In the genomic region with DNA sequence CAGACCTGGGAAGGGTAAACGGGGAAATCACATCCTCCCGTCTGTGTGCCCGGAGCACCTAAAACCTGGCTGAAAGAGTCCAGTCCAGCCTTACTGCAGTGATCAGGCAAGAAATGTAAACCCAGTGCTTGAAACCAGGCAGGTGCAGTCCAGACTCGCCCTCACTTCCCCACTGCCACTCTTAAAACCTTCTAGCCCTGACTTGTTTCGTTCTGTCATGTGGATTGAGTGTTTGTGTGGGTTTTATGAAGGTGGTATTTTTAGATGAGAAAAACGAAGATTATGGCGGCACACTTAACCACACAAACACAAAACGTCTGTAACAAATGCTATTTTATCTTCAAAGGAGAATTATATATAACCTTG, we compare ENCODE assay signal across 8 cellular contexts. TPM values are rescaled to one million over a fixed set of nuclear protein-coding genes. Genes with fewer than 3 reads are reported as not detected.
DNase-seq lines count a peak whose midpoint lies in the region; ATAC-seq and TF ChIP-seq lines count a peak whose summit lies in the region.

No MANE protein-coding gene starts in this region.

- H3K27me3 ChIP-seq in HUES48 (ENCODE audit: control insufficient read depth, insufficient read depth, low read length): no peaks in the 10 kb centered on the region
- H3K27me3 ChIP-seq in effector memory CD4-positive, alpha-beta T cell (replicated peaks; ENCODE audit: control insufficient read depth, insufficient read depth, low read length, poor library complexity, severe bottlenecking): no peaks in the 10 kb centered on the region

- peaks cover 11% of the 10 kb centered on the region for H3K4me1 ChIP-seq in HUES48 (ENCODE audit: control insufficient read depth, insufficient read depth, low read length)
- peaks cover 7% of the 10 kb centered on the region for H3K4me1 ChIP-seq in effector memory CD4-positive, alpha-beta T cell (ENCODE audit: control insufficient read depth, insufficient read depth, low read length, poor library complexity, severe bottlenecking)

- peaks cover 8% of the 10 kb centered on the region for H3K27me3 Mint-ChIP-seq in nephron progenitor cell (ENCODE audit: low read depth, poor library complexity)

- no peak for ATAC-seq in HG02840 (IDR thresholded peaks at IDR 0.05; ENCODE audit: low FRiP score, unreplicated experiment)

- H3K27ac ChIP-seq in HUES48 (ENCODE audit: low read depth, low read length): no peak overlapping the region
- H3K27ac ChIP-seq in effector memory CD4-positive, alpha-beta T cell (ENCODE audit: insufficient read depth, low read length, poor library complexity, severe bottlenecking): peak overlapping the region; percentile 85

- H3K4me1 Mint-ChIP-seq in nephron progenitor cell: peaks cover 62% of the 10 kb centered on the region

- H3K4me3 ChIP-seq in HUES48 (ENCODE audit: low read depth, low read length): peak overlapping the region; percentile 98
- peak overlapping the region; percentile 75 for H3K4me3 ChIP-seq in effector memory CD4-positive, alpha-beta T cell (ENCODE audit: insufficient read depth, low read depth, low read length, poor library complexity, severe bottlenecking)

- H3K36me3 ChIP-seq in HUES48 (ENCODE audit: control insufficient read depth, insufficient read depth, low read length): peaks cover 27% of the 10 kb centered on the region
- no peaks in the 10 kb centered on the region for H3K36me3 ChIP-seq in effector memory CD4-positive, alpha-beta T cell (ENCODE audit: control insufficient read depth, insufficient read depth, low read length)

- peak overlapping the region; percentile 88 for H3K4me3 Mint-ChIP-seq in nephron progenitor cell

- DNase-seq in NCI-H2081 (lab: John Stamatoyannopoulos, UW) (peak; percentile 8 to 39), NCI-H2081 treated with DMSO at 0.1 percent for 48 hours (lab: John Stamatoyannopoulos, UW) (no peak), GM20000 (ENCODE audit: low spot score) (peak; percentile 66), SK-MEL-5 (ENCODE audit: low read depth, low spot score) (peak; percentile 19), nephron progenitor cell (no peak)
- DNase-seq in effector memory CD4-positive, alpha-beta T cell: peak in 2 of 3 donors; percentile 2 to 3

- H3K9ac ChIP-seq in HUES48 (ENCODE audit: low read depth, low read length): peak overlapping the region; percentile 81; the same call in 1 of the 2 replicates

- TF ChIP-seq CTCF in GM20000 (IDR thresholded peaks at IDR 0.05; ENCODE audit: extremely low read depth, missing control alignments) (no peak), nephron progenitor cell (IDR thresholded peaks at IDR 0.05) (no peak)

- no peak overlapping the region for H3K27ac Mint-ChIP-seq in nephron progenitor cell

- H3K36me3 Mint-ChIP-seq in nephron progenitor cell (ENCODE audit: low read depth): peaks cover 33% of the 10 kb centered on the region

- no peaks in the 10 kb centered on the region for H3K9me3 ChIP-seq in HUES48 (ENCODE audit: control insufficient read depth, insufficient read depth, low read length)
- no peaks in the 10 kb centered on the region for H3K9me3 ChIP-seq in effector memory CD4-positive, alpha-beta T cell (ENCODE audit: control insufficient read depth, low read length)

- no peaks in the 10 kb centered on the region for H3K9me3 Mint-ChIP-seq in nephron progenitor cell

- in situ Hi-C loops in SK-MEL-5 (cut with HindIII; ENCODE audit: low pct_unique_long_range_greater_than_20kb, low sequenced_read_pairs): no loop called here

RNA-seq across cellular contexts. Expression of a gene that starts 0.8 kb away (rescaled TPM):
- total RNA-seq in SK-MEL-5 (2014; rRNA removed; shearing (Covaris generic)): 41.3 and 45.0 TPM in 2 replicates
- polyA plus RNA-seq in SK-MEL-5 (2015; cell fraction: cytosol; rRNA removed): 34.6 and 39.2 TPM in 2 replicates
- polyA plus RNA-seq in SK-MEL-5 (2015; cell fraction: nucleus; rRNA removed): 35.1 and 40.6 TPM in 2 replicates

RNA-seq across cellular contexts. Expression of a gene that starts 4.0 kb away (rescaled TPM):
- 41.7 and 52.3 TPM in 2 replicates for total RNA-seq in SK-MEL-5 (2014; rRNA removed; shearing (Covaris generic))
- 28.5 and 36.6 TPM in 2 replicates for polyA plus RNA-seq in SK-MEL-5 (2015; cell fraction: cytosol; rRNA removed)
- polyA plus RNA-seq in SK-MEL-5 (2015; cell fraction: nucleus; rRNA removed): 132 and 143 TPM in 2 replicates

RNA-seq across cellular contexts. Expression of a gene that starts 48.5 kb away (rescaled TPM):
- total RNA-seq in SK-MEL-5 (2014; rRNA removed; shearing (Covaris generic)): 0.32 and 0.42 TPM in 2 replicates
- 0.19 and 0.43 TPM in 2 replicates for polyA plus RNA-seq in SK-MEL-5 (2015; cell fraction: cytosol; rRNA removed)
- polyA plus RNA-seq in SK-MEL-5 (2015; cell fraction: nucleus; rRNA removed): 1.1 and 1.2 TPM in 2 replicates

Comparison
In these comparisons a context has a peak if more than half of its experiments do, and no peak if none do; other contexts are left out.
1. DNase-seq: peak in NCI-H2081 (2 of 2), GM20000 (single experiment), SK-MEL-5 (single experiment) and effector memory CD4-positive, alpha-beta T cell (2 of 3); none in NCI-H2081 treated with DMSO at 0.1 percent for 48 hours (single experiment) and nephron progenitor cell (single experiment).